9 cellular contexts compared by ENCODE assay signal in the genomic region with DNA sequence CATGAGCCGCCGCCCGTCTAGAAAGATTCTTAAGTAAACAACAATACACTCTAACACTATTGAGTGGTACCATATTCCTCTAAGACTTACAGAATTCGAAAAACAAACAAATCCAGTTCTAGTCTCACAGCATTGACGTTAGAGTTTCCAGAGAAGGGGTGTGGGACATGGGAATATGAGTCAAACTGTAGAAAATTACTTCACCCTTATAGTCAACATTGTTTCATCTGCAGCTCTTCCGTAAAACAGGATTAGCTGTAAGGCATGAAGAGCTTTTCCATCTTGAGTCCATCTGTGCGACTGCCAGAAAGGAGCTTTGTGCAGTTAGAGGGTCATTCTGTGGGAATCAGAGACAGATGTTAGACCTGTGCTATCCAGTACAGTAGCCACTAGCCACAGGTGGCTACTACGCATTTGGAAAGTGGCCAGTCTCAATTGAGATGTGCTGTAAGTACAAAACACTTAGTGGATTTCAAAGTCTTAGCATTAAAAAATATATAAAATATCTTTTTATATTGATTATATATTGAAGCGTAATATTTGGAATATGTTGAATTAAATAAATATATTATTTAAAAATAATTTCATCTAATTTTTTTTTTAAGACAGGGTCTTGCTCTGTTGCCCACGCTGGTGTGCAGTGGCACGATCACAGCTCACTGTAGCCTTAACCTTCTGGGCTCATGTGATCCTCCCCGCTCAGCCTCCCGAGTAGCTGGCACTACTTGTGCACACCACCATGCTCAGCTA.
DNase-seq lines count a peak whose midpoint lies in the region; ATAC-seq and TF ChIP-seq lines count a peak whose summit lies in the region.
"Had no signal": no experiment of that assay in that cellular context is flagged by ENCODE, and none has a peak within 500 bp of the region (broad histone marks: within the 10 kb centered on the region; RNA-seq: fewer than 3 reads in every experiment).

No MANE protein-coding gene starts in this region.

- ATAC-seq in sciatic nerve = no peak

- DNase-seq in AG20443 (ENCODE audit: low spot score) = peak; percentile 44
- no peak for DNase-seq in LNCaP clone FGC (ENCODE audit: low read depth)
- DNase-seq in dedifferentiated amniotic fluid mesenchymal stem cell (ENCODE audit: extremely low spot score) = peak; percentile 78
- peak; percentile 23 for DNase-seq in myocyte (ENCODE audit: low read depth)
- DNase-seq in activated CD4-positive, alpha-beta T cell treated with anti-CD3 and anti-CD28 coated beads, Interleukin-2, amount 50 U/mL, for 1 hour = no peak
- no peak for DNase-seq in activated effector memory CD4-positive, alpha-beta T cell treated with anti-CD3 and anti-CD28 coated beads, Interleukin-2, amount 50 U/mL, for 16 hours
- DNase-seq in sciatic nerve (ENCODE audit: low spot score) = no peak
- no peak for DNase-seq in SK-N-DZ (ENCODE audit: low spot score)

- H3K4me3 ChIP-seq in LNCaP clone FGC (ENCODE audit: low read depth, low read length) = peak overlapping the region; percentile 45
- H3K4me3 ChIP-seq: SJCRH30 had no signal

- TF ChIP-seq CTCF in LNCaP clone FGC (IDR thresholded peaks at IDR 0.05; ENCODE audit: control insufficient read depth, extremely low read depth, insufficient read depth) = no peak

- intact Hi-C loops in sciatic nerve (cut with DNase I) = no loop called here

Comparison
In these comparisons a context has a peak if more than half of its experiments do, and no peak if none do; other contexts are left out.
1. DNase-seq: peak in AG20443 (single experiment), dedifferentiated amniotic fluid mesenchymal stem cell (single experiment) and myocyte (single experiment); none in LNCaP clone FGC (single experiment), activated CD4-positive, alpha-beta T cell treated with anti-CD3 and anti-CD28 coated beads, Interleukin-2, amount 50 U/mL, for 1 hour (single experiment), activated effector memory CD4-positive, alpha-beta T cell treated with anti-CD3 and anti-CD28 coated beads, Interleukin-2, amount 50 U/mL, for 16 hours (single experiment), sciatic nerve (single experiment) and SK-N-DZ (single experiment).